1 cellular context compared by ENCODE assay signal in genomic region chr16:23595951-23596720, GRCh38.
TF ChIP-seq lines count a peak whose summit lies in the region.

Gene NDUFAB1 (minus strand): TSS chr16:23596316. CDS start chr16:23596290, 26 bp downstream.

TF ChIP-seq in HepG2, 621 proteins besides CTCF, POLR2A, EP300 and RAD21 (continued from another document and continues in another):
- peak; percentile 73 for TF ChIP-seq TFE3 (CRISPR knock-in tag; IDR thresholded peaks at IDR 0.05)
- peak; percentile 76 for TF ChIP-seq JUN (CRISPR knock-in tag; IDR thresholded peaks at IDR 0.05)
- TF ChIP-seq ISL2 (CRISPR knock-in tag; IDR thresholded peaks at IDR 0.05) = peak; percentile 91
- peak; percentile 73; the same call in 1 of the 2 replicates for TF ChIP-seq MIER2 (CRISPR knock-in tag; IDR thresholded peaks at IDR 0.05)
- TF ChIP-seq ZNF766 (CRISPR knock-in tag; IDR thresholded peaks at IDR 0.05; ENCODE audit: borderline replicate concordance) = peak; percentile 94; the same call in 1 of the 2 replicates
- TF ChIP-seq ZFYVE20 (CRISPR knock-in tag; IDR thresholded peaks at IDR 0.05; ENCODE audit: borderline replicate concordance, low read depth) = no peak
- peak; percentile 99 for TF ChIP-seq KDM3A (CRISPR knock-in tag; IDR thresholded peaks at IDR 0.05; ENCODE audit: low read depth)
- peak; percentile 97 for TF ChIP-seq ZNF224 (CRISPR knock-in tag; IDR thresholded peaks at IDR 0.05)
- TF ChIP-seq ATF6 (CRISPR knock-in tag; conservative IDR thresholded peaks at IDR 0.05) = peak; percentile 78
- peak; percentile 92; the same call in 1 of the 2 replicates for TF ChIP-seq KLF15 (CRISPR knock-in tag; IDR thresholded peaks at IDR 0.05; ENCODE audit: borderline replicate concordance)
- TF ChIP-seq YEATS4 (CRISPR knock-in tag; IDR thresholded peaks at IDR 0.05; ENCODE audit: borderline replicate concordance) = peak; percentile 99
- TF ChIP-seq HOXA7 (CRISPR knock-in tag; IDR thresholded peaks at IDR 0.05) = no peak
- TF ChIP-seq HOMEZ (CRISPR knock-in tag; IDR thresholded peaks at IDR 0.05; ENCODE audit: low read depth) = peak; percentile 96
- TF ChIP-seq BATF2 (CRISPR knock-in tag; IDR thresholded peaks at IDR 0.05) = no peak
- TF ChIP-seq SOX6 (IDR thresholded peaks at IDR 0.05) = no peak
- TF ChIP-seq SOX6 (CRISPR knock-in tag; IDR thresholded peaks at IDR 0.05) = peak; percentile 51
- TF ChIP-seq CBX2 (IDR thresholded peaks at IDR 0.05; ENCODE audit: low read depth, low read length) = no peak
- TF ChIP-seq CBX2 (CRISPR knock-in tag; IDR thresholded peaks at IDR 0.05; ENCODE audit: low read depth) = no peak
- TF ChIP-seq ARHGAP35 (CRISPR knock-in tag; IDR thresholded peaks at IDR 0.05; ENCODE audit: borderline replicate concordance) = peak; percentile 98
- peak; percentile 87 for TF ChIP-seq ZNF343 (CRISPR knock-in tag; IDR thresholded peaks at IDR 0.05)
- TF ChIP-seq CCAR2 (optimal IDR thresholded peaks at IDR 0.05; ENCODE audit: low read depth, low read length) = peak; percentile 33
- TF ChIP-seq BCL3 (CRISPR knock-in tag; IDR thresholded peaks at IDR 0.05) = peak; percentile 93
- TF ChIP-seq ZFP41 (CRISPR knock-in tag; IDR thresholded peaks at IDR 0.05; ENCODE audit: borderline replicate concordance) = 0 out of 2 replicates have a peak, but pooled peaks have one; percentile 47
- TF ChIP-seq ATM (IDR thresholded peaks at IDR 0.05; ENCODE audit: borderline replicate concordance) = no peak
- peak; percentile 81; the same call in 1 of the 2 replicates for TF ChIP-seq ZNF850 (CRISPR knock-in tag; conservative IDR thresholded peaks at IDR 0.05)
- TF ChIP-seq MTA1 (CRISPR knock-in tag; IDR thresholded peaks at IDR 0.05; ENCODE audit: borderline replicate concordance) = peak; percentile 67; the same call in 1 of the 2 replicates
- TF ChIP-seq AFF4 (CRISPR knock-in tag; IDR thresholded peaks at IDR 0.05) = peak; percentile 79; the same call in 1 of the 2 replicates
- no peak for TF ChIP-seq ZNF652 (CRISPR knock-in tag; IDR thresholded peaks at IDR 0.05; ENCODE audit: borderline replicate concordance, low read depth)
- TF ChIP-seq GPN1 (CRISPR knock-in tag; IDR thresholded peaks at IDR 0.05; ENCODE audit: borderline replicate concordance) = peak; percentile 86; the same call in 1 of the 2 replicates
- TF ChIP-seq RERE (CRISPR knock-in tag; IDR thresholded peaks at IDR 0.05; ENCODE audit: low read depth) = peak; percentile 75; the same call in 1 of the 2 replicates
- TF ChIP-seq TEAD3 (CRISPR knock-in tag; optimal IDR thresholded peaks at IDR 0.05; ENCODE audit: borderline replicate concordance) = peak; percentile 86
- 0 out of 2 replicates have a peak, but pooled peaks have one; percentile 33 for TF ChIP-seq ZBTB7A (CRISPR knock-in tag; IDR thresholded peaks at IDR 0.05)
- peak; percentile 76; the same call in 1 of the 2 replicates for TF ChIP-seq ZKSCAN8 (CRISPR knock-in tag; IDR thresholded peaks at IDR 0.05; ENCODE audit: borderline replicate concordance)
- TF ChIP-seq CAMTA2 (CRISPR knock-in tag; IDR thresholded peaks at IDR 0.05; ENCODE audit: borderline replicate concordance) = peak; percentile 93; the same call in 1 of the 2 replicates
- TF ChIP-seq RCOR2 (CRISPR knock-in tag; IDR thresholded peaks at IDR 0.05) = no peak
- peak; percentile 99 for TF ChIP-seq TOPORS (CRISPR knock-in tag; IDR thresholded peaks at IDR 0.05)
- TF ChIP-seq TMF1 (CRISPR knock-in tag; IDR thresholded peaks at IDR 0.05; ENCODE audit: low read depth) = peak; percentile 96
- 0 out of 2 replicates have a peak, but pooled peaks have one; percentile 59 for TF ChIP-seq NR3C1 (CRISPR knock-in tag; IDR thresholded peaks at IDR 0.05)
- TF ChIP-seq ZNF484 (CRISPR knock-in tag; IDR thresholded peaks at IDR 0.05; ENCODE audit: borderline replicate concordance, low read depth) = peak; percentile 77; the same call in 1 of the 2 replicates
- TF ChIP-seq IKZF5 (CRISPR knock-in tag; IDR thresholded peaks at IDR 0.05) = peak; percentile 91
- peak; percentile 96 for TF ChIP-seq ZNF276 (CRISPR knock-in tag; IDR thresholded peaks at IDR 0.05; ENCODE audit: low read depth)
